ENCODE assay signal across 11 cellular contexts in the genomic region with DNA sequence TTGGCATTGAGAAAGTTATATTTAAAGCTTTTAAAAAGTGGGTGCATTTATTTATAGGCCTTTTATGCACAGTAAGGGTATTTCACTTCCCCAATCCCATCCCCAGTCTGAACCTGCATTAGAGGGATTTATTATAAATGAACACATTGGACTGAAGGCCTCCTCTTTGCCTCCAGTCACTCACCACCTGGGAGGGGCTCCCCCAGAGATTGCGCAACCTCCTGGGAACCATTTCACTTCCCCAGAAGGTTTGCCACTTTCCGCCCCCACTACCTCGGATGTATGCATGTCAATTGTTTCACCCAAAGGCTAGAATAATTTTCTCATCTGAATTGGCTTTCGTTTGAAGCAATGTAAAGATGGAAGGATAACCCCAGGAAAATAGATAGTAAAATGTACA.
DNase-seq lines count a peak whose midpoint lies in the region; ATAC-seq and TF ChIP-seq lines count a peak whose summit lies in the region.
"Had no signal": no experiment of that assay in that cellular context is flagged by ENCODE, and none has a peak within 500 bp of the region (broad histone marks: within the 10 kb centered on the region; RNA-seq: fewer than 3 reads in every experiment).

No MANE protein-coding gene starts in this region.

- H3K27ac ChIP-seq in brain microvascular endothelial cell: no peak overlapping the region
- H3K27ac ChIP-seq: lower lobe of right lung had no signal

- H3K27me3 ChIP-seq in brain microvascular endothelial cell (replicated peaks): no peaks in the 10 kb centered on the region

- H3K36me3 ChIP-seq in brain microvascular endothelial cell (replicated peaks): no peaks in the 10 kb centered on the region
- H3K36me3 ChIP-seq: lower lobe of right lung had no signal

- DNase-seq in epithelial cell of esophagus (ENCODE audit: low read depth): peak; percentile 4
- no peak for DNase-seq in AML-193 (lab: John Stamatoyannopoulos, UW)
- no peak for DNase-seq in brain microvascular endothelial cell
- no peak for DNase-seq in cortex of kidney (lab: John Stamatoyannopoulos, UW)
- DNase-seq: activated CD8-positive, alpha-beta memory T cell treated with anti-CD3 and anti-CD28 coated beads, Interleukin-2, amount 50 U/mL, for 48 hours; lower lobe of right lung; NCI-H1436 treated with DMSO at 0.1 percent for 48 hours; NCI-H774 had no signal

- no peak overlapping the region for H3K4me3 ChIP-seq in epithelial cell of esophagus (ENCODE audit: low read length)
- no peak overlapping the region for H3K4me3 ChIP-seq in brain microvascular endothelial cell (ENCODE audit: low read depth, low read length)
- H3K4me3 ChIP-seq: lower lobe of right lung had no signal

- TF ChIP-seq CTCF in epithelial cell of esophagus (IDR thresholded peaks at IDR 0.05; ENCODE audit: insufficient read depth, low read depth, low read length, missing control alignments) (no peak), brain microvascular endothelial cell (IDR thresholded peaks at IDR 0.05; ENCODE audit: low read depth, low read length, missing control alignments) (no peak)

- in situ Hi-C loops in brain microvascular endothelial cell (cut with HindIII; ENCODE audit: low pct_ligation_motif_present, low sequenced_read_pairs): no loop called here

- peak; percentile 98 for ATAC-seq in GM18868 (IDR thresholded peaks at IDR 0.05; ENCODE audit: unreplicated experiment)
- ATAC-seq in GM21723 (IDR thresholded peaks at IDR 0.05; ENCODE audit: unreplicated experiment): peak; percentile 70
- peak; percentile 96 for ATAC-seq in HG03442 (IDR thresholded peaks at IDR 0.05; ENCODE audit: unreplicated experiment)
- ATAC-seq: lower lobe of right lung had no signal
